In the genomic region with DNA sequence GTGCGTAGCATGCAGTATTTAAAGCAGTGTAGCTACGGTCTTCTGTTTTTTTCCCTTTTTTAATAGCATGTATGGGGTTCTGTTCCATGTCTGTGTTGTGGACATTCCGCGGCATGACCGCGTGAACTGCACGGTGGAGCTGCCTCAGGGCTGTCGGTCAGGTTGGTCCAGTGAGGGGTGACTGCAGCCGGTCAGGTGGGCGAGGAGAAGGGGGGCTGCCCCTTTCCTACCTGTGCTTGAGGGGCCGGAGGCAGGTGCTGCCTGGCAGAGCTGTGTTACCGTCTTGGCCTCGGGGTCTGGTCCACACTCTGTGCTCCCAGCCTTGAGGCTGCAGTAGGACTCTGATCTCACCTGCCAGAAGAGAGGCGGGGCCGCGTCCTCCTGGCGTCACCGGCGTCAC, we compare ENCODE assay signal across 29 cellular contexts.
"Had no signal": no experiment of that assay in that cellular context is flagged by ENCODE, and none has a peak within 500 bp of the region (broad histone marks: within the 10 kb centered on the region; RNA-seq: fewer than 3 reads in every experiment).

No MANE protein-coding gene starts in this region.

- H3K4me3 ChIP-seq: esophagus muscularis mucosa, heart right ventricle, lung, mucosa of descending colon, ovary, tibial nerve had no signal

- DNase-seq: activated CD4-positive, alpha-beta memory T cell treated with anti-CD3 and anti-CD28 coated beads, Interleukin-2, amount 10 ng/mL, durations not matched to agents 7 days and 5 days; activated CD4-positive, alpha-beta T cell treated with anti-CD3 and anti-CD28 coated beads, Interleukin-2, amount 10 ng/mL, durations not matched to agents 7 days and 5 days; activated CD8-positive, alpha-beta memory T cell treated with anti-CD3 and anti-CD28 coated beads, Interleukin-2, amount 50 U/mL, for 48 hours; activated gamma-delta T cell; activated naive CD4-positive, alpha-beta T cell treated with anti-CD3 and anti-CD28 coated beads, Interleukin-2, amount 10 ng/mL, durations not matched to agents 7 days and 5 days; activated naive CD8-positive, alpha-beta T cell treated with anti-CD3 and anti-CD28 coated beads, Interleukin-2, amount 10 ng/mL, durations not matched to agents 7 days and 5 days; activated T-cell treated with anti-CD3 and anti-CD28 coated beads, Interleukin-2, amount 50 U/mL, for 24 hours; amniotic stem cell; brain microvascular endothelial cell; central memory CD4-positive, alpha-beta T cell; foreskin melanocyte; islet precursor cell; mucosa of descending colon; retina; stimulated activated CD4-positive, alpha-beta T cell treated with anti-CD3 and anti-CD28 coated beads, Interleukin-15, amount 100 ng/mL, for 24 hours; stimulated activated CD4-positive, alpha-beta T cell treated with anti-CD3 and anti-CD28 coated beads, Interleukin-2, amount 100 ng/mL, for 24 hours; stimulated activated naive CD4-positive, alpha-beta T cell; T-helper 9 cell; WERI-Rb-1 had no signal

- H3K4me1 Mint-ChIP-seq: activated CD4-positive, alpha-beta T cell treated with anti-CD3 and anti-CD28 coated beads, Interleukin-2, amount 10 ng/mL, durations not matched to agents 7 days and 5 days; activated naive CD4-positive, alpha-beta T cell treated with anti-CD3 and anti-CD28 coated beads, Interleukin-2, amount 10 ng/mL, durations not matched to agents 7 days and 5 days; activated naive CD8-positive, alpha-beta T cell treated with anti-CD3 and anti-CD28 coated beads, Interleukin-2, amount 10 ng/mL, durations not matched to agents 7 days and 5 days had no signal

- H3K27ac ChIP-seq: brain microvascular endothelial cell, esophagus muscularis mucosa, ovary, tibial nerve, WERI-Rb-1 had no signal

- H3K4me1 ChIP-seq: tibial nerve had no signal

- H3K27me3 Mint-ChIP-seq: activated CD4-positive, alpha-beta memory T cell treated with anti-CD3 and anti-CD28 coated beads, Interleukin-2, amount 10 ng/mL, durations not matched to agents 7 days and 5 days; activated CD4-positive, alpha-beta T cell treated with anti-CD3 and anti-CD28 coated beads, Interleukin-2, amount 10 ng/mL, durations not matched to agents 7 days and 5 days; activated naive CD4-positive, alpha-beta T cell treated with anti-CD3 and anti-CD28 coated beads, Interleukin-2, amount 10 ng/mL, durations not matched to agents 7 days and 5 days; activated naive CD8-positive, alpha-beta T cell treated with anti-CD3 and anti-CD28 coated beads, Interleukin-2, amount 10 ng/mL, durations not matched to agents 7 days and 5 days; activated T-cell treated with anti-CD3 and anti-CD28 coated beads, Interleukin-2, amount 50 U/mL, for 24 hours; natural killer cell treated with Interleukin-12 subunit alpha and Interleukin-12 subunit beta and Interleukin-15 and Interleukin-18, amount 100 ng/mL, for 72 hours; progenitor cell of endocrine pancreas had no signal

- H3K4me3 Mint-ChIP-seq: activated CD4-positive, alpha-beta memory T cell treated with anti-CD3 and anti-CD28 coated beads, Interleukin-2, amount 10 ng/mL, durations not matched to agents 7 days and 5 days; activated CD4-positive, alpha-beta T cell treated with anti-CD3 and anti-CD28 coated beads, Interleukin-2, amount 10 ng/mL, durations not matched to agents 7 days and 5 days; activated naive CD4-positive, alpha-beta T cell treated with anti-CD3 and anti-CD28 coated beads, Interleukin-2, amount 10 ng/mL, durations not matched to agents 7 days and 5 days; activated naive CD8-positive, alpha-beta T cell treated with anti-CD3 and anti-CD28 coated beads, Interleukin-2, amount 10 ng/mL, durations not matched to agents 7 days and 5 days; activated T-cell treated with anti-CD3 and anti-CD28 coated beads, Interleukin-2, amount 50 U/mL, for 24 hours; natural killer cell treated with Interleukin-12 subunit alpha and Interleukin-12 subunit beta and Interleukin-15 and Interleukin-18, amount 100 ng/mL, for 72 hours had no signal

- ATAC-seq: activated CD4-positive, CD25-positive, alpha-beta regulatory T cell treated with anti-CD3 and anti-CD28 coated beads, Interleukin-2, amount 50 U/mL, for 24 hours; left lobe of liver; natural killer cell treated with Interleukin-12 subunit alpha and Interleukin-12 subunit beta and Interleukin-15 and Interleukin-18, amount 100 ng/mL, for 72 hours had no signal

- H3K36me3 ChIP-seq: ovary had no signal

- H3K9me3 ChIP-seq: esophagus muscularis mucosa, heart right ventricle, mucosa of descending colon, neutrophil, ovary, tibial nerve had no signal

- H3K9me3 Mint-ChIP-seq: activated CD4-positive, alpha-beta memory T cell treated with anti-CD3 and anti-CD28 coated beads, Interleukin-2, amount 10 ng/mL, durations not matched to agents 7 days and 5 days; activated CD4-positive, alpha-beta T cell treated with anti-CD3 and anti-CD28 coated beads, Interleukin-2, amount 10 ng/mL, durations not matched to agents 7 days and 5 days; activated naive CD4-positive, alpha-beta T cell treated with anti-CD3 and anti-CD28 coated beads, Interleukin-2, amount 10 ng/mL, durations not matched to agents 7 days and 5 days; activated naive CD8-positive, alpha-beta T cell treated with anti-CD3 and anti-CD28 coated beads, Interleukin-2, amount 10 ng/mL, durations not matched to agents 7 days and 5 days; activated T-cell treated with anti-CD3 and anti-CD28 coated beads, Interleukin-2, amount 50 U/mL, for 24 hours; natural killer cell treated with Interleukin-12 subunit alpha and Interleukin-12 subunit beta and Interleukin-15 and Interleukin-18, amount 100 ng/mL, for 72 hours had no signal

- H3K27me3 ChIP-seq: brain microvascular endothelial cell, esophagus muscularis mucosa, heart right ventricle, neutrophil, ovary, tibial nerve had no signal

- H3K27ac Mint-ChIP-seq: activated CD4-positive, alpha-beta memory T cell treated with anti-CD3 and anti-CD28 coated beads, Interleukin-2, amount 10 ng/mL, durations not matched to agents 7 days and 5 days; activated CD4-positive, alpha-beta T cell treated with anti-CD3 and anti-CD28 coated beads, Interleukin-2, amount 10 ng/mL, durations not matched to agents 7 days and 5 days; activated naive CD8-positive, alpha-beta T cell treated with anti-CD3 and anti-CD28 coated beads, Interleukin-2, amount 10 ng/mL, durations not matched to agents 7 days and 5 days; activated T-cell treated with anti-CD3 and anti-CD28 coated beads, Interleukin-2, amount 50 U/mL, for 24 hours; natural killer cell treated with Interleukin-12 subunit alpha and Interleukin-12 subunit beta and Interleukin-15 and Interleukin-18, amount 100 ng/mL, for 72 hours; progenitor cell of endocrine pancreas had no signal
